ENCODE assay signal across 1 cellular context in genomic region chr10:77671594-77672252, GRCh38.
TF ChIP-seq lines count a peak whose summit lies in the region.

No MANE protein-coding gene starts in this region.

TF ChIP-seq in H1, 55 proteins besides CTCF, POLR2A, EP300 and RAD21:
- TF ChIP-seq EZH2 (IDR thresholded peaks at IDR 0.05; ENCODE audit: low read depth, low read length, severe bottlenecking) (no peak), CTBP2 (IDR thresholded peaks at IDR 0.05; ENCODE audit: borderline replicate concordance, insufficient read depth, insufficient read length, low read length) (no peak), RXRA (IDR thresholded peaks at IDR 0.05; ENCODE audit: insufficient read depth, low read depth, low read length) (no peak), HDAC2 (IDR thresholded peaks at IDR 0.05; ENCODE audit: borderline replicate concordance in 1 of 2, low read depth in 2 of 2, low read length in 2 of 2) (no peak), CBX8 (IDR thresholded peaks at IDR 0.05; ENCODE audit: borderline replicate concordance, low read depth, low read length) (no peak), JUN (IDR thresholded peaks at IDR 0.05; ENCODE audit: low read depth, low read length) (no peak), NRF1 (IDR thresholded peaks at IDR 0.05; ENCODE audit: low read depth, low read length) (no peak), SIRT6 (IDR thresholded peaks at IDR 0.05; ENCODE audit: low read length) (no peak), PHF8 (conservative IDR thresholded peaks at IDR 0.05; ENCODE audit: low read depth, low read length) (no peak), CHD2 (IDR thresholded peaks at IDR 0.05; ENCODE audit: low read length) (no peak), CREB1 (IDR thresholded peaks at IDR 0.05) (no peak), CHD1 (IDR thresholded peaks at IDR 0.05; ENCODE audit: low read depth, low read length) (no peak), YY1 (IDR thresholded peaks at IDR 0.05; ENCODE audit: low read depth, low read length) (no peak), KDM5A (IDR thresholded peaks at IDR 0.05; ENCODE audit: low read length) (no peak), GTF2F1 (IDR thresholded peaks at IDR 0.05; ENCODE audit: borderline replicate concordance, low read depth, low read length) (no peak), ATF2 (IDR thresholded peaks at IDR 0.05; ENCODE audit: low read length) (no peak), E2F6 (IDR thresholded peaks at IDR 0.05) (no peak), CBX5 (IDR thresholded peaks at IDR 0.05; ENCODE audit: low read depth, low read length) (no peak)
